ENCODE assay signal across 9 cellular contexts in the genomic region with DNA sequence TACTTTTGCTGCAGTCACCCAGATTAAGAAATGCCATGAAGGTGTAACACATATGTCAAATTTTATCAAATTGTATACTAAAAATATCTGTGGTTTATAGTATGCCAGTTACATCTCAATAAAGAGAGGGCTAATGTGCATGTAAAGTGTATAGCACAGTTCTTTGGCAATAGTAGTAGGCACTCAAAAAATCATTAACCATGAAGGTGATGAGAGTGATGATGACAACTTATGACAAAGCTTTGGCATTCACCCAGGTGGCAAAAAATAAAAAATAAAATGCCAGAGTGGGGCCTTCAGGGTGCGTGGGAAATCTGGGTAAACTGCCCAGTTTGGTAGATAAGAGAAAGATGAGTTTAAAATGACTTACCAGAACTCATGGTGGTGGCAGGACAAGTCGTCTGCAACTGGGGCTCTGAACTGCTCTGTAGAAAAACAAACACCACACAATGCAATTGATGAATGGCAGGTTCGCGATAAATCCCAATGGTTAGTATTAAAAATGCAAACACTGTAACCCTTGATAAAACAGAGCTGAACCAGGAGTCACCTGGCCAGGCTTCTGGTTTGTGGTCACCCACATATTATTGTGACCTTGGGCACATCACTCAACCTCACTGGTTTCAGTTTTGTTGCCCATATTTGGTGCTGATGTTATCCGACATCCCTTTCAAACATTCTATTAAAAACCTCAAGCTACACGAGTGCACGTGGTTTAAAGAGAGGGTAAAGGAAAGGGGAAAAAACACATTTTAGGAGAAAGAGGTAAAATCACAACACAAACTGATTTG.
A peak's percentile ranks its signal among the peaks of the same experiment; 100 is the strongest.
DNase-seq lines count a peak whose midpoint lies in the region; ATAC-seq and TF ChIP-seq lines count a peak whose summit lies in the region.
"Had no signal": no experiment of that assay in that cellular context is flagged by ENCODE, and none has a peak within 500 bp of the region (broad histone marks: within the 10 kb centered on the region; RNA-seq: fewer than 3 reads in every experiment).

No MANE protein-coding gene starts in this region.

- no peaks in the 10 kb centered on the region for H3K27me3 ChIP-seq in tibial nerve

- H3K4me1 ChIP-seq in tibial nerve, result peaks cover 4 to 43% (median 16%) of the 10 kb centered on the region in 4 donors

- no peak for TF ChIP-seq CTCF in tibial nerve (IDR thresholded peaks at IDR 0.05)

- peak; percentile 30 for DNase-seq in DMS79 treated with DMSO at 0.1 percent for 48 hours (lab: John Stamatoyannopoulos, UW)
- DNase-seq in DMS79 (lab: John Stamatoyannopoulos, UW), result no peak
- peak; percentile 16 for DNase-seq in NCI-H446 treated with DMSO at 0.1 percent for 48 hours (lab: John Stamatoyannopoulos, UW)
- peak; percentile 62 for DNase-seq in renal cortical epithelial cell (ENCODE audit: low read depth)
- DNase-seq in DMS153 treated with DMSO at 0.1 percent for 48 hours (lab: John Stamatoyannopoulos, UW; ENCODE audit: unreplicated experiment), result no peak
- DNase-seq in tibial nerve (ENCODE audit: low spot score in 2 of 2), result no peak
- no peak for DNase-seq in mesenteric fat pad (ENCODE audit: low spot score)

- peak; percentile 86 for ATAC-seq in HG02678 (IDR thresholded peaks at IDR 0.05; ENCODE audit: unreplicated experiment)

- H3K27ac ChIP-seq in tibial nerve, result peak overlapping the region in 1 of 4 donors; percentile 64
- H3K27ac ChIP-seq: 22Rv1 had no signal

- no peak for TF ChIP-seq POLR2A in tibial nerve (IDR thresholded peaks at IDR 0.05)

- no peak overlapping the region for H3K4me3 ChIP-seq in tibial nerve

- H3K9me3 ChIP-seq in tibial nerve, result no peaks in the 10 kb centered on the region

- 69 to 76% methylated on average over 7 of the region's 7 CpGs for WGBS in tibial nerve, 2 donors

- TF ChIP-seq EP300 in tibial nerve (IDR thresholded peaks at IDR 0.05), result no peak

- peaks cover 0 to 17% (median 0%) of the 10 kb centered on the region in 3 donors for H3K36me3 ChIP-seq in tibial nerve

Comparison
In these comparisons a context has a peak if more than half of its experiments do, and no peak if none do; other contexts are left out.
1. DNase-seq: peak in DMS79 treated with DMSO at 0.1 percent for 48 hours (single experiment), NCI-H446 treated with DMSO at 0.1 percent for 48 hours (single experiment) and renal cortical epithelial cell (single experiment); none in DMS79 (single experiment), DMS153 treated with DMSO at 0.1 percent for 48 hours (single experiment), tibial nerve (0 of 2) and mesenteric fat pad (single experiment).